12 cellular contexts compared by ENCODE assay signal in genomic region chr1:242651817-242652216, GRCh38.
A peak's percentile ranks its signal among the peaks of the same experiment; 100 is the strongest.
DNase-seq lines count a peak whose midpoint lies in the region; ATAC-seq and TF ChIP-seq lines count a peak whose summit lies in the region.
"Had no signal": no experiment of that assay in that cellular context is flagged by ENCODE, and none has a peak within 500 bp of the region (broad histone marks: within the 10 kb centered on the region; RNA-seq: fewer than 3 reads in every experiment).

No MANE protein-coding gene starts in this region.

- CTCF ChIA-PET in Panc1 (lab: Charles Lee), result interaction anchor here (0.5 kb wide), 1 partner anchor 22 kb away, joined by 3 read pairs; no protein-coding TSS in a partner anchor

- POLR2A ChIA-PET in Panc1 (lab: Charles Lee), result no interaction called here

- intact Hi-C loops in Panc1 (cut with micrococcal nuclease; ENCODE audit: unreplicated experiment), result no loop called here

- no peaks in the 10 kb centered on the region for H3K36me3 ChIP-seq in H7 (replicated peaks; ENCODE audit: control insufficient read depth, insufficient read depth, low read length)
- no peaks in the 10 kb centered on the region for H3K36me3 ChIP-seq in Panc1 (ENCODE audit: control insufficient read depth, insufficient read depth, low read length)
- H3K36me3 ChIP-seq in kidney epithelial cell (ENCODE audit: control insufficient read depth, insufficient read depth, low read length), result no peaks in the 10 kb centered on the region
- H3K36me3 ChIP-seq in effector memory CD4-positive, alpha-beta T cell (ENCODE audit: control insufficient read depth, insufficient read depth, low read length), result no peaks in the 10 kb centered on the region

- peak; percentile 8 for DNase-seq in NCI-H345 (lab: John Stamatoyannopoulos, UW)
- no peak for DNase-seq in NCI-H345 treated with DMSO at 0.1 percent for 48 hours (lab: John Stamatoyannopoulos, UW; ENCODE audit: unreplicated experiment)
- peak; percentile 33 for DNase-seq in H7
- no peak for DNase-seq in Panc1 (ENCODE audit: low read depth, low spot score)
- no peak for DNase-seq in kidney epithelial cell (ENCODE audit: low read depth)
- DNase-seq in retina, result no peak
- no peak for DNase-seq in DMS153 (lab: John Stamatoyannopoulos, UW)
- DNase-seq in effector memory CD4-positive, alpha-beta T cell, result no peak
- DNase-seq: activated naive CD4-positive, alpha-beta T cell; HFFc6; natural killer cell; stimulated activated CD4-positive, alpha-beta T cell treated with anti-CD3 and anti-CD28 coated beads, Interleukin-1b, Interleukin-23, amount 100 ng/mL, for 48 hours had no signal

- H3K9me3 ChIP-seq in Panc1 (ENCODE audit: control insufficient read depth, insufficient read depth, low read depth, low read length), result no peaks in the 10 kb centered on the region
- no peaks in the 10 kb centered on the region for H3K9me3 ChIP-seq in effector memory CD4-positive, alpha-beta T cell (ENCODE audit: control insufficient read depth, low read length)

- no peaks in the 10 kb centered on the region for H3K4me1 ChIP-seq in Panc1 (ENCODE audit: control insufficient read depth, insufficient read depth, low read length)
- no peaks in the 10 kb centered on the region for H3K4me1 ChIP-seq in effector memory CD4-positive, alpha-beta T cell (ENCODE audit: control insufficient read depth, insufficient read depth, low read length, poor library complexity, severe bottlenecking)

- no peak overlapping the region for H3K27ac ChIP-seq in Panc1 (ENCODE audit: low read length)
- no peak overlapping the region for H3K27ac ChIP-seq in effector memory CD4-positive, alpha-beta T cell (ENCODE audit: insufficient read depth, low read length, poor library complexity, severe bottlenecking)

- in situ Hi-C loops in Panc1 (cut with HindIII; ENCODE audit: low pct_unique_long_range_greater_than_20kb, low sequenced_read_pairs), result no loop called here

- H3K27me3 ChIP-seq in H7 (ENCODE audit: control insufficient read depth, insufficient read depth, low read length) (no peaks in the 10 kb centered on the region), Panc1 (ENCODE audit: control insufficient read depth, insufficient read depth, low read length) (peaks cover 3% of the 10 kb centered on the region; the same call in 1 of the 2 replicates), kidney epithelial cell (ENCODE audit: control insufficient read depth, insufficient read depth, low read length) (no peaks in the 10 kb centered on the region)
- no peaks in the 10 kb centered on the region for H3K27me3 ChIP-seq in effector memory CD4-positive, alpha-beta T cell (replicated peaks; ENCODE audit: control insufficient read depth, insufficient read depth, low read length, poor library complexity, severe bottlenecking)

- ATAC-seq in Panc1, result no peak
- ATAC-seq: natural killer cell had no signal

- peak; percentile 49 for TF ChIP-seq CTCF in Panc1 (IDR thresholded peaks at IDR 0.05)
- peak; percentile 18 for TF ChIP-seq CTCF in kidney epithelial cell (IDR thresholded peaks at IDR 0.05; ENCODE audit: insufficient read depth, low read length, poor library complexity, severe bottlenecking)

- no TSS peak for BruUV-seq in Panc1 (replicated peaks; lab: Mats Ljungman, UMichigan)

- H3K4me3 ChIP-seq in H7 (ENCODE audit: insufficient read depth, low read depth, low read length) (no peak overlapping the region), Panc1 (ENCODE audit: low read depth in 2 of 2, low read length in 2 of 2) (no peak overlapping the region), kidney epithelial cell (ENCODE audit: low read depth, low read length) (no peak overlapping the region)
- H3K4me3 ChIP-seq in effector memory CD4-positive, alpha-beta T cell (ENCODE audit: insufficient read depth, low read depth, low read length, poor library complexity, severe bottlenecking), result no peak overlapping the region

Comparison
In these comparisons a context has a peak if more than half of its experiments do, and no peak if none do; other contexts are left out.
1. DNase-seq: peak in NCI-H345 (single experiment) and H7 (single experiment); none in NCI-H345 treated with DMSO at 0.1 percent for 48 hours (single experiment), Panc1 (single experiment), kidney epithelial cell (single experiment), retina (single experiment), DMS153 (single experiment) and effector memory CD4-positive, alpha-beta T cell (0 of 3).